1 cellular context compared by ENCODE assay signal in genomic region chr3:47802734-47803477, GRCh38.
A peak's percentile ranks its signal among the peaks of the same experiment; 100 is the strongest.
TF ChIP-seq lines count a peak whose summit lies in the region.

Gene DHX30, plus strand, starts transcription at chr3:47803138. Its CDS starts 7,546 bp downstream, at chr3:47810684.

TF ChIP-seq in GM12878, 131 proteins besides CTCF, POLR2A, EP300 and RAD21 (continued from another document and continues in another):
- no peak for TF ChIP-seq NR2C2 (IDR thresholded peaks at IDR 0.05; ENCODE audit: borderline replicate concordance, control insufficient read depth, insufficient read length, low read depth)
- no peak for TF ChIP-seq SUPT20H (IDR thresholded peaks at IDR 0.05; ENCODE audit: borderline replicate concordance, control insufficient read depth, low read depth, low read length)
- TF ChIP-seq DPF2 (IDR thresholded peaks at IDR 0.05), result peak; percentile 80
- no peak for TF ChIP-seq NFYA (IDR thresholded peaks at IDR 0.05; ENCODE audit: borderline replicate concordance, low read depth, low read length)
- no peak for TF ChIP-seq E4F1 (IDR thresholded peaks at IDR 0.05; ENCODE audit: borderline replicate concordance, partially characterized antibody)
- TF ChIP-seq FOXM1 (IDR thresholded peaks at IDR 0.05; ENCODE audit: low read depth, low read length), result no peak
- TF ChIP-seq MTA2 (IDR thresholded peaks at IDR 0.05; ENCODE audit: low read depth), result no peak
- no peak for TF ChIP-seq WRNIP1 (IDR thresholded peaks at IDR 0.05; ENCODE audit: borderline replicate concordance, low read depth, low read length)
- no peak for TF ChIP-seq NBN (IDR thresholded peaks at IDR 0.05)
- TF ChIP-seq IRF4 (IDR thresholded peaks at IDR 0.05; ENCODE audit: low read depth, low read length), result no peak
- TF ChIP-seq SP1 (IDR thresholded peaks at IDR 0.05; ENCODE audit: low read depth, low read length), result no peak
- no peak for TF ChIP-seq BRCA1 (IDR thresholded peaks at IDR 0.05; ENCODE audit: low read depth, low read length)
- 0 out of 2 replicates have a peak, but pooled peaks have one; percentile 50 for TF ChIP-seq ATF3 (IDR thresholded peaks at IDR 0.05; ENCODE audit: borderline replicate concordance, extremely low read depth, low read depth, low read length)
- TF ChIP-seq TCF3 (IDR thresholded peaks at IDR 0.05; ENCODE audit: borderline replicate concordance, insufficient read depth, low read depth, low read length), result 0 out of 2 replicates have a peak, but pooled peaks have one; percentile 24
- no peak; the same call in 1 of the 2 replicates for TF ChIP-seq PAX5 (IDR thresholded peaks at IDR 0.05; ENCODE audit: borderline replicate concordance, low read depth, low read length)
- TF ChIP-seq CHD4 (IDR thresholded peaks at IDR 0.05), result no peak
- no peak for TF ChIP-seq CBX5 (IDR thresholded peaks at IDR 0.05; ENCODE audit: low read depth)
- TF ChIP-seq CUX1 (IDR thresholded peaks at IDR 0.05; ENCODE audit: insufficient replicate concordance, low read depth, low read length), result no peak
- TF ChIP-seq ZNF217 (IDR thresholded peaks at IDR 0.05), result no peak
- TF ChIP-seq BCL11A (IDR thresholded peaks at IDR 0.05; ENCODE audit: low read depth, low read length), result no peak
- no peak for TF ChIP-seq JUNB (IDR thresholded peaks at IDR 0.05)
- TF ChIP-seq ATF2 (IDR thresholded peaks at IDR 0.05; ENCODE audit: low read length), result no peak
- TF ChIP-seq LARP7 (IDR thresholded peaks at IDR 0.05), result peak; percentile 79
- no peak for TF ChIP-seq E2F4 (IDR thresholded peaks at IDR 0.05; ENCODE audit: low read depth, low read length)
- no peak for TF ChIP-seq CEBPB (IDR thresholded peaks at IDR 0.05; ENCODE audit: borderline replicate concordance in 1 of 2, low read depth in 2 of 2, low read length in 2 of 2)
- no peak for TF ChIP-seq STAT3 (IDR thresholded peaks at IDR 0.05; ENCODE audit: low read depth, low read length)
- no peak for TF ChIP-seq ZNF592 (IDR thresholded peaks at IDR 0.05)
- TF ChIP-seq SMAD5 (IDR thresholded peaks at IDR 0.05; ENCODE audit: low read depth), result no peak
- no peak for TF ChIP-seq HDGF (IDR thresholded peaks at IDR 0.05)
- no peak for TF ChIP-seq CEBPZ (IDR thresholded peaks at IDR 0.05; ENCODE audit: low read depth, low read length)
- TF ChIP-seq MEF2B (IDR thresholded peaks at IDR 0.05; ENCODE audit: partially characterized antibody, poor library complexity, severe bottlenecking), result no peak
- TF ChIP-seq IRF5 (IDR thresholded peaks at IDR 0.05; ENCODE audit: borderline replicate concordance), result no peak
- no peak for TF ChIP-seq ZNF622 (IDR thresholded peaks at IDR 0.05)
- TF ChIP-seq EZH2 (IDR thresholded peaks at IDR 0.05; ENCODE audit: borderline replicate concordance, control insufficient read depth, low read depth, low read length), result no peak
- no peak for TF ChIP-seq BMI1 (IDR thresholded peaks at IDR 0.05; ENCODE audit: borderline replicate concordance)
- TF ChIP-seq MLLT1 (IDR thresholded peaks at IDR 0.05), result no peak
- TF ChIP-seq POLR2AphosphoS5 (IDR thresholded peaks at IDR 0.05; ENCODE audit: low read length), result no peak; the same call in 1 of the 2 replicates
- TF ChIP-seq MTA3 (IDR thresholded peaks at IDR 0.05; ENCODE audit: borderline replicate concordance, low read length), result no peak
- peak; percentile 41; the same call in 1 of the 2 replicates for TF ChIP-seq NRF1 (conservative IDR thresholded peaks at IDR 0.05; ENCODE audit: low read depth, low read length)
- no peak for TF ChIP-seq POLR2AphosphoS2 (IDR thresholded peaks at IDR 0.05; ENCODE audit: low read depth, low read length)
